ENCODE assay signal across 11 cellular contexts in genomic region chr5:132026516-132027008, GRCh38. TPM values are rescaled to one million over a fixed set of nuclear protein-coding genes. Genes with fewer than 3 reads are reported as not detected.
DNase-seq lines count a peak whose midpoint lies in the region; ATAC-seq lines count a peak whose summit lies in the region.
"Had no signal": no experiment of that assay in that cellular context is flagged by ENCODE, and none has a peak within 500 bp of the region (broad histone marks: within the 10 kb centered on the region; RNA-seq: fewer than 3 reads in every experiment).

No MANE protein-coding gene starts in this region.

- peak overlapping the region; percentile 73 for H3K27ac Mint-ChIP-seq in activated naive CD8-positive, alpha-beta T cell treated with anti-CD3 and anti-CD28 coated beads for 36 hours

- peaks cover 18% of the 10 kb centered on the region for H3K27me3 Mint-ChIP-seq in activated naive CD8-positive, alpha-beta T cell treated with anti-CD3 and anti-CD28 coated beads for 36 hours

- H3K4me1 Mint-ChIP-seq in activated naive CD8-positive, alpha-beta T cell treated with anti-CD3 and anti-CD28 coated beads for 36 hours: peaks cover 18% of the 10 kb centered on the region

- DNase-seq in activated CD4-positive, CD25-positive, alpha-beta regulatory T cell treated with anti-CD3 and anti-CD28 coated beads, Interleukin-2, amount 50 U/mL, for 72 hours: peak; percentile 32
- DNase-seq in T-helper 9 cell (peak; percentile 41), C1 segment of cervical spinal cord (lab: John Stamatoyannopoulos, UW) (no peak), DMS53 treated with DMSO at 0.1 percent for 48 hours (lab: John Stamatoyannopoulos, UW; ENCODE audit: unreplicated experiment) (no peak)
- DNase-seq in activated naive CD8-positive, alpha-beta T cell treated with anti-CD3 and anti-CD28 coated beads for 36 hours: peak; percentile 54
- peak; percentile 53 for DNase-seq in stimulated activated CD4-positive, alpha-beta T cell treated with anti-CD3 and anti-CD28 coated beads, Interleukin-1b, Interleukin-23, amount 100 ng/mL, for 48 hours
- DNase-seq: 8988T had no signal

- ATAC-seq in activated CD4-positive, CD25-positive, alpha-beta regulatory T cell treated with anti-CD3 and anti-CD28 coated beads, Interleukin-2, amount 50 U/mL, for 24 hours: no peak
- ATAC-seq in GM18873 (IDR thresholded peaks at IDR 0.05; ENCODE audit: low FRiP score, unreplicated experiment): no peak

- H3K4me3 Mint-ChIP-seq in activated naive CD8-positive, alpha-beta T cell treated with anti-CD3 and anti-CD28 coated beads for 36 hours: no peak overlapping the region

- H3K9me3 Mint-ChIP-seq in activated naive CD8-positive, alpha-beta T cell treated with anti-CD3 and anti-CD28 coated beads for 36 hours: peaks cover 1% of the 10 kb centered on the region

- peaks cover 2% of the 10 kb centered on the region for H3K36me3 Mint-ChIP-seq in activated naive CD8-positive, alpha-beta T cell treated with anti-CD3 and anti-CD28 coated beads for 36 hours

RNA-seq across cellular contexts. Expression of gene ACSL6, which starts 15.1 kb away (rescaled TPM):
- total RNA-seq in activated naive CD8-positive, alpha-beta T cell treated with anti-CD3 and anti-CD28 coated beads for 36 hours: 1 to 10 TPM; 4.6 to 5.8 TPM
- total RNA-seq: pulmonary artery endothelial cell had no signal

RNA-seq across cellular contexts. Expression of gene IL3, which starts 33.9 kb away (rescaled TPM):
- under 1 TPM; 0.20 to 0.49 TPM for total RNA-seq in activated naive CD8-positive, alpha-beta T cell treated with anti-CD3 and anti-CD28 coated beads for 36 hours
- total RNA-seq: cerebellum, pulmonary artery endothelial cell had no signal

RNA-seq across cellular contexts. Expression of gene CSF2, which starts 47.0 kb away (rescaled TPM):
- 100 to 1,000 TPM; 103 to 107 TPM for total RNA-seq in activated naive CD8-positive, alpha-beta T cell treated with anti-CD3 and anti-CD28 coated beads for 36 hours
- total RNA-seq: cerebellum, pulmonary artery endothelial cell had no signal

Comparison
In these comparisons a context has a peak if more than half of its experiments do, and no peak if none do; other contexts are left out.
1. DNase-seq: peak in activated CD4-positive, CD25-positive, alpha-beta regulatory T cell treated with anti-CD3 and anti-CD28 coated beads, Interleukin-2, amount 50 U/mL, for 72 hours (single experiment), T-helper 9 cell (single experiment), activated naive CD8-positive, alpha-beta T cell treated with anti-CD3 and anti-CD28 coated beads for 36 hours (single experiment) and stimulated activated CD4-positive, alpha-beta T cell treated with anti-CD3 and anti-CD28 coated beads, Interleukin-1b, Interleukin-23, amount 100 ng/mL, for 48 hours (single experiment); none in C1 segment of cervical spinal cord (0 of 14) and DMS53 treated with DMSO at 0.1 percent for 48 hours (single experiment).